In genomic region chr2:218964041-218964771, GRCh38 we compare ENCODE assay signal across 11 cellular contexts. TPM values are rescaled to one million over a fixed set of nuclear protein-coding genes. Genes with fewer than 3 reads are reported as not detected.
DNase-seq lines count a peak whose midpoint lies in the region; ATAC-seq and TF ChIP-seq lines count a peak whose summit lies in the region.
"Had no signal": no experiment of that assay in that cellular context is flagged by ENCODE, and none has a peak within 500 bp of the region (broad histone marks: within the 10 kb centered on the region; RNA-seq: fewer than 3 reads in every experiment).

No MANE protein-coding gene starts in this region.

- no peak overlapping the region for H3K27ac ChIP-seq in right atrium auricular region

- no peaks in the 10 kb centered on the region for H3K9me3 ChIP-seq in right atrium auricular region

- DNase-seq in ELR (ENCODE audit: low read depth): peak; percentile 91
- peak; percentile 48 for DNase-seq in NCI-H2196 treated with DMSO at 0.1 percent for 48 hours (lab: John Stamatoyannopoulos, UW; ENCODE audit: unreplicated experiment)
- peak; percentile 70 for DNase-seq in choroid plexus epithelial cell (ENCODE audit: low read depth)
- DNase-seq in non-pigmented ciliary epithelial cell (ENCODE audit: low read depth): peak; percentile 84
- DNase-seq in right atrium auricular region (ENCODE audit: low spot score): no peak
- DNase-seq in NCI-H526 treated with DMSO at 0.1 percent for 48 hours (lab: John Stamatoyannopoulos, UW): no peak
- DNase-seq: effector memory CD4-positive, alpha-beta T cell; occipital lobe; stimulated activated naive CD4-positive, alpha-beta T cell had no signal

- no peak for ATAC-seq in GM21528 (IDR thresholded peaks at IDR 0.05; ENCODE audit: low FRiP score, unreplicated experiment)
- ATAC-seq: activated CD4-positive, CD25-positive, alpha-beta regulatory T cell treated with anti-CD3 and anti-CD28 coated beads, Interleukin-2, amount 50 U/mL, for 24 hours had no signal

- TF ChIP-seq CTCF in choroid plexus epithelial cell (conservative IDR thresholded peaks at IDR 0.05; ENCODE audit: low read depth, low read length) (no peak), right atrium auricular region (IDR thresholded peaks at IDR 0.05) (no peak)

- no peaks in the 10 kb centered on the region for H3K36me3 ChIP-seq in right atrium auricular region

- H3K27me3 ChIP-seq in right atrium auricular region: peaks cover 25 to 49% of the 10 kb centered on the region in 2 donors

- H3K4me3 ChIP-seq in choroid plexus epithelial cell (ENCODE audit: low read depth, low read length) (no peak overlapping the region), right atrium auricular region (no peak overlapping the region)

- H3K4me1 ChIP-seq in right atrium auricular region: peaks cover 0 to 19% of the 10 kb centered on the region in 2 donors

RNA-seq across cellular contexts. Expression of gene CDK5R2, which starts 4.7 kb away (rescaled TPM):
- not detected for total RNA-seq in right atrium auricular region

RNA-seq across cellular contexts. Expression of gene FEV, which starts 20.8 kb away (rescaled TPM):
- not detected for total RNA-seq in right atrium auricular region
- total RNA-seq: occipital lobe had no signal

RNA-seq across cellular contexts. Expression of gene CRYBA2, which starts 29.0 kb away (rescaled TPM):
- total RNA-seq in right atrium auricular region: not detected
- total RNA-seq: occipital lobe had no signal

Comparison
In these comparisons a context has a peak if more than half of its experiments do, and no peak if none do; other contexts are left out.
1. DNase-seq: peak in ELR (single experiment), NCI-H2196 treated with DMSO at 0.1 percent for 48 hours (single experiment), choroid plexus epithelial cell (single experiment) and non-pigmented ciliary epithelial cell (single experiment); none in right atrium auricular region (single experiment) and NCI-H526 treated with DMSO at 0.1 percent for 48 hours (single experiment).